Comparison of ENCODE assay signal across 8 cellular contexts in genomic region chr3:105868450-105868744, GRCh38. TPM values are rescaled to one million over a fixed set of nuclear protein-coding genes. Genes with fewer than 3 reads are reported as not detected.
A peak's percentile ranks its signal among the peaks of the same experiment; 100 is the strongest.
DNase-seq lines count a peak whose midpoint lies in the region; ATAC-seq and TF ChIP-seq lines count a peak whose summit lies in the region.

No MANE protein-coding gene starts in this region.

- H3K4me2 ChIP-seq in OCI-LY3 (ENCODE audit: low read length) (peak overlapping the region; percentile 95), parathyroid adenoma (ENCODE audit: low read length) (peak overlapping the region; percentile 80)

- H3K27me3 ChIP-seq in OCI-LY3 (ENCODE audit: low read depth, low read length) (peaks cover 17% of the 10 kb centered on the region), left ventricle myocardium inferior (ENCODE audit: low read depth) (no peaks in the 10 kb centered on the region), parathyroid adenoma (ENCODE audit: control insufficient read depth, insufficient read depth, low read length) (no peaks in the 10 kb centered on the region)

- peaks cover 28% of the 10 kb centered on the region for H3K4me1 ChIP-seq in OCI-LY3 (ENCODE audit: low read length)
- peaks cover 67% of the 10 kb centered on the region for H3K4me1 ChIP-seq in left ventricle myocardium inferior
- H3K4me1 ChIP-seq in parathyroid adenoma: peaks cover 6% of the 10 kb centered on the region

- H3K9ac ChIP-seq in OCI-LY3 (ENCODE audit: low read length) (peak overlapping the region; percentile 72), parathyroid adenoma (peak overlapping the region; percentile 98)

- H3K36me3 ChIP-seq in OCI-LY3 (replicated peaks; ENCODE audit: low read depth, low read length): peaks cover 8% of the 10 kb centered on the region
- H3K36me3 ChIP-seq in left ventricle myocardium inferior: peaks cover 16% of the 10 kb centered on the region
- no peaks in the 10 kb centered on the region for H3K36me3 ChIP-seq in parathyroid adenoma (ENCODE audit: control insufficient read depth, insufficient read depth, low read length)

- intact Hi-C loops in left ventricle myocardium inferior (cut with micrococcal nuclease): loop anchor here (10.0 kb wide), 1 partner anchor 174 kb away; no protein-coding TSS in a partner anchor

- H2AFZ ChIP-seq in OCI-LY3 (ENCODE audit: low read depth, low read length): peak overlapping the region; percentile 67; the same call in 1 of the 2 replicates
- H2AFZ ChIP-seq in parathyroid adenoma: peak overlapping the region; percentile 99

- no peaks in the 10 kb centered on the region for H3K9me3 ChIP-seq in OCI-LY3 (ENCODE audit: insufficient read depth, low read length)
- no peaks in the 10 kb centered on the region for H3K9me3 ChIP-seq in left ventricle myocardium inferior (replicated peaks)
- H3K9me3 ChIP-seq in parathyroid adenoma (ENCODE audit: control insufficient read depth, low read length): no peaks in the 10 kb centered on the region

- peak; percentile 27 for DNase-seq in stimulated activated CD4-positive, alpha-beta T cell treated with anti-CD3 and anti-CD28 coated beads, Interleukin-4, amount 100 ng/mL, for 24 hours
- no peak for DNase-seq in stimulated activated CD4-positive, alpha-beta T cell treated with anti-CD3 and anti-CD28 coated beads, Interleukin-2, amount 100 ng/mL, for 48 hours
- peak; percentile 24 for DNase-seq in amniotic stem cell (lab: John Stamatoyannopoulos, UW)
- peak; percentile 65 for DNase-seq in left ventricle myocardium inferior
- DNase-seq in putamen (ENCODE audit: low spot score): no peak

- TF ChIP-seq CTCF in OCI-LY3 (IDR thresholded peaks at IDR 0.05; ENCODE audit: low read depth, low read length) (no peak), left ventricle myocardium inferior (IDR thresholded peaks at IDR 0.05; ENCODE audit: borderline replicate concordance) (no peak), parathyroid adenoma (IDR thresholded peaks at IDR 0.05) (no peak)

- peak; percentile 0 for ATAC-seq in HG02798 (IDR thresholded peaks at IDR 0.05; ENCODE audit: poor library complexity, unreplicated experiment)

- H3K27ac ChIP-seq in OCI-LY3 (ENCODE audit: low read length) (peak overlapping the region; percentile 5; the same call in 1 of the 2 replicates), left ventricle myocardium inferior (replicated peaks) (peak overlapping the region; percentile 99), parathyroid adenoma (peak overlapping the region; percentile 86)

- peaks cover 5% of the 10 kb centered on the region; the same call in 1 of the 2 replicates for H4K20me1 ChIP-seq in OCI-LY3 (ENCODE audit: insufficient read depth, low read length)

- H3K79me2 ChIP-seq in OCI-LY3 (ENCODE audit: low read length): no peaks in the 10 kb centered on the region; the same call in 1 of the 2 replicates
- H3K79me2 ChIP-seq in parathyroid adenoma: peaks cover 9% of the 10 kb centered on the region

- peak overlapping the region; percentile 81 for H3K4me3 ChIP-seq in OCI-LY3 (ENCODE audit: low read length)
- H3K4me3 ChIP-seq in left ventricle myocardium inferior: peak overlapping the region; percentile 96
- peak overlapping the region; percentile 97 for H3K4me3 ChIP-seq in parathyroid adenoma (ENCODE audit: low read depth, low read length)

RNA-seq across cellular contexts. Expression of gene CBLB, which starts 0.4 kb away (rescaled TPM):
- total RNA-seq in left ventricle myocardium inferior: 46.7 TPM

Comparison
In these comparisons a context has a peak if more than half of its experiments do, and no peak if none do; other contexts are left out.
1. DNase-seq: peak in stimulated activated CD4-positive, alpha-beta T cell treated with anti-CD3 and anti-CD28 coated beads, Interleukin-4, amount 100 ng/mL, for 24 hours (single experiment), amniotic stem cell (single experiment) and left ventricle myocardium inferior (single experiment); none in stimulated activated CD4-positive, alpha-beta T cell treated with anti-CD3 and anti-CD28 coated beads, Interleukin-2, amount 100 ng/mL, for 48 hours (0 of 2) and putamen (single experiment).
2. H3K27ac ChIP-seq: peak in every context shown above with its lines; median percentile 99 in left ventricle myocardium inferior; 86 in parathyroid adenoma; 5 in OCI-LY3.
3. Peak in every context shown above with its lines, with median percentiles within 50 percentile points of each other: H3K4me3 ChIP-seq.